ENCODE assay signal across 10 cellular contexts in the genomic region with DNA sequence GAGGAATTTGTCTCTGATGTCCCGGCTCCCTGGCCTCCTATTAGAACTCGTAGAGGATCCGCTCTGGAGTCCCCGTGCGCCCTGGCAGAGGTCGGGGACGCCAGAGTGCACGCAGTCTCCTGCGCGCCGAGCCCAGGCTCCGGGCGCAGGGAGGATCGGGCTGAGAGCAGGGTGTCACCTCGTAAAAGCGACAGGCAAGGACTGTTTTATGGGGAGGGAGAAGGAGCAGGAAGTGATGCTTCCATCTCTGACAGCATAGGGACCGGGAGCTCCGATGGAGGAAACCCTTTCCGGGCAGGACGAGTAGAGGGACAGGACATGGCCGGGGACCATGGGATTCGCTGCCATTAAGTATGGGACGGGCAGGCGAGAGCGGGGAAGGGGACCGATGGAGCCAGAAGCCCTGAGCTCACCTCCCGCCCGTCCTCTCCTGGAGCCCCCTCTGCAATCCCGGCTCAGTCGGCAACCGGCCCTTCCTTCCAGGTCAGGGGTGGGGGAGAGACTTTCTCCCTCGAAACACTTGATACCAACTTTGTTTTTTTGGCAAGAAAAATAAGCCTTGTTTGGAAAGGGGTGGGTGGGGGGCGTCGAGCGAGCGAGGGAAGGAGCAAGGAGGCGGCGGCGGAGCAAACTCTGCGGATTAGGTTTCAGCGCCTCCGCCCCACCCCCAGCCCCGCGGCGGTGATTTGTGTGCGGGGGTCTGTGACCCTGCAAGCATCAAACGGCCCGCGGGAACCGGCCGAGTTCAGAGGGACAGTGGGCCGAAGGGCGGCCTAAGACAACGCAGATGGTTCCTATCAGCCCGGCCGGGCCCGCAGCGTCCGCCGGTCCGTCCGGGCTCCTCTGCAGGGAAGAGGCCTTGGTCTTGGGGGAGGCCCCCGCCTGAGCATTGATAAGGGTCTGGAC. TPM values are rescaled to one million over a fixed set of nuclear protein-coding genes. Genes with fewer than 3 reads are reported as not detected.
A peak's percentile ranks its signal among the peaks of the same experiment; 100 is the strongest.
DNase-seq lines count a peak whose midpoint lies in the region; ATAC-seq and TF ChIP-seq lines count a peak whose summit lies in the region.
"Had no signal": no experiment of that assay in that cellular context is flagged by ENCODE, and none has a peak within 500 bp of the region (broad histone marks: within the 10 kb centered on the region; RNA-seq: fewer than 3 reads in every experiment).

No MANE protein-coding gene starts in this region.

- H3K9me3 Mint-ChIP-seq in endodermal cell (no peaks in the 10 kb centered on the region), neural progenitor cell (no peaks in the 10 kb centered on the region)

- H3K4me2 ChIP-seq in BLaER1: peak overlapping the region; percentile 75
- H3K4me2 ChIP-seq in neural progenitor cell: peak overlapping the region; percentile 67

- H2AFZ ChIP-seq in neural progenitor cell (replicated peaks): no peak overlapping the region

- H3K36me3 ChIP-seq in BLaER1 (no peaks in the 10 kb centered on the region), endodermal cell (ENCODE audit: control insufficient read depth, insufficient read depth, low read length) (no peaks in the 10 kb centered on the region), neural progenitor cell (no peaks in the 10 kb centered on the region)

- H3K27me3 Mint-ChIP-seq in endodermal cell (ENCODE audit: insufficient read depth) (peaks cover 96% of the 10 kb centered on the region), neural progenitor cell (ENCODE audit: insufficient read depth, low read depth) (peaks cover 48% of the 10 kb centered on the region)

- no peaks in the 10 kb centered on the region for H3K79me2 ChIP-seq in neural progenitor cell (ENCODE audit: low read depth)

- peak; percentile 23 for DNase-seq in LNCaP clone FGC (ENCODE audit: low read depth)
- DNase-seq in endodermal cell: peak; percentile 81
- DNase-seq in neural progenitor cell (ENCODE audit: low spot score): peak; percentile 76
- no peak for DNase-seq in glomerular visceral epithelial cell (ENCODE audit: extremely low spot score)
- DNase-seq in substantia nigra (lab: John Stamatoyannopoulos, UW): no peak
- DNase-seq in middle frontal gyrus (ENCODE audit: extremely low spot score, low spot score): no peak
- DNase-seq: effector CD8-positive, alpha-beta T cell; NCI-H1105 treated with DMSO at 0.1 percent for 48 hours had no signal

- peaks cover 63% of the 10 kb centered on the region for H3F3A ChIP-seq in neural progenitor cell (ENCODE audit: low read depth)

- H3K27ac ChIP-seq in BLaER1 (no peak overlapping the region), endodermal cell (ENCODE audit: low read depth, low read length) (peak overlapping the region; percentile 43), neural progenitor cell (no peak overlapping the region), substantia nigra (ENCODE audit: low read depth, low read length, poor library complexity, severe bottlenecking) (no peak overlapping the region)

- H3K4me1 Mint-ChIP-seq in endodermal cell (peaks cover 32% of the 10 kb centered on the region), neural progenitor cell (peaks cover 81% of the 10 kb centered on the region)

- no peak for ATAC-seq in HG03457 (IDR thresholded peaks at IDR 0.05; ENCODE audit: unreplicated experiment)

- H3K27ac Mint-ChIP-seq in endodermal cell (no peak overlapping the region), neural progenitor cell (peak overlapping the region; percentile 50)

- H3K4me3 ChIP-seq in BLaER1 (peak overlapping the region; percentile 56), LNCaP clone FGC (ENCODE audit: low read depth, low read length) (peak overlapping the region; percentile 24), endodermal cell (ENCODE audit: low read length) (peak overlapping the region; percentile 75), neural progenitor cell (peak overlapping the region; percentile 19)

- 8 to 10% methylated on average over 43 to 62 of the region's 63 CpGs for WGBS in endodermal cell (ENCODE audit: insufficient coverage in 1 of 2, insufficient read length in 1 of 2), 2 experiments

- H3K4me3 Mint-ChIP-seq in endodermal cell: peak overlapping the region; percentile 57
- H3K4me3 Mint-ChIP-seq in neural progenitor cell: peak overlapping the region; percentile 86

- peaks cover 9% of the 10 kb centered on the region; the same call in 1 of the 2 replicates for H3K9me3 ChIP-seq in BLaER1
- no peaks in the 10 kb centered on the region for H3K9me3 ChIP-seq in endodermal cell (ENCODE audit: control insufficient read depth, low read length)
- H3K9me3 ChIP-seq in neural progenitor cell (ENCODE audit: low read depth): no peaks in the 10 kb centered on the region

- TF ChIP-seq CTCF in LNCaP clone FGC (IDR thresholded peaks at IDR 0.05; ENCODE audit: control insufficient read depth, extremely low read depth, insufficient read depth) (no peak), endodermal cell (conservative IDR thresholded peaks at IDR 0.05) (no peak), neural progenitor cell (IDR thresholded peaks at IDR 0.05) (no peak)

- H3K27me3 ChIP-seq in BLaER1: peaks cover 100% of the 10 kb centered on the region
- H3K27me3 ChIP-seq in endodermal cell (ENCODE audit: control insufficient read depth, insufficient read depth, low read length, poor library complexity, severe bottlenecking): peaks cover 97% of the 10 kb centered on the region
- H3K27me3 ChIP-seq in neural progenitor cell: peaks cover 100% of the 10 kb centered on the region

- H3K9ac ChIP-seq in BLaER1 (no peak overlapping the region), endodermal cell (ENCODE audit: extremely low read depth, low read length, poor library complexity, severe bottlenecking) (no peak overlapping the region), neural progenitor cell (no peak overlapping the region)

- H4K20me1 ChIP-seq in BLaER1 (peaks cover 92% of the 10 kb centered on the region), neural progenitor cell (ENCODE audit: low read depth) (peaks cover 98% of the 10 kb centered on the region)

- H3K36me3 Mint-ChIP-seq in endodermal cell (ENCODE audit: low read depth): no peaks in the 10 kb centered on the region
- no peaks in the 10 kb centered on the region for H3K36me3 Mint-ChIP-seq in neural progenitor cell

- H3K4me1 ChIP-seq in BLaER1: peaks cover 20% of the 10 kb centered on the region
- peaks cover 41% of the 10 kb centered on the region for H3K4me1 ChIP-seq in endodermal cell (ENCODE audit: control insufficient read depth, insufficient read depth, low read length)
- H3K4me1 ChIP-seq in neural progenitor cell: peaks cover 50% of the 10 kb centered on the region

RNA-seq across cellular contexts. Expression of a gene that starts 12.6 kb away (rescaled TPM):
- total RNA-seq in endodermal cell (10 to 100 TPM; 11.1 to 11.4 TPM), neural progenitor cell (ENCODE audit: low replicate concordance) (0.19 and 0.50 TPM in 2 replicates)
- 15.4 TPM for polyA plus RNA-seq in endodermal cell (2013, experiment 1 of 2)
- polyA plus RNA-seq in endodermal cell (2013, experiment 2 of 2): 14.7 TPM

Comparison
In these comparisons a context has a peak if more than half of its experiments do, and no peak if none do; other contexts are left out.
1. H3K4me3 ChIP-seq: peak in every context shown above with its lines; median percentile 75 in endodermal cell; 56 in BLaER1; 24 in LNCaP clone FGC; 19 in neural progenitor cell.
2. DNase-seq: peak in LNCaP clone FGC (single experiment), endodermal cell (single experiment) and neural progenitor cell (single experiment); none in glomerular visceral epithelial cell (single experiment), substantia nigra (0 of 49) and middle frontal gyrus (single experiment).